Comparison of ENCODE assay signal across 8 cellular contexts in genomic region chr4:141346144-141346543, GRCh38.
A peak's percentile ranks its signal among the peaks of the same experiment; 100 is the strongest.
DNase-seq lines count a peak whose midpoint lies in the region; ATAC-seq and TF ChIP-seq lines count a peak whose summit lies in the region.

No MANE protein-coding gene starts in this region.

- WGBS in body of pancreas, 2 donors = 0 to 3% methylated on average over 1 of the region's 1 CpG
- 0 to 2% (median 0%) methylated on average over 1 of the region's 1 CpG for WGBS in ovary, 3 donors

- DNase-seq in AG08395 (ENCODE audit: low spot score) (peak; percentile 77), NCI-H146 treated with DMSO at 0.1 percent for 48 hours (lab: John Stamatoyannopoulos, UW; ENCODE audit: unreplicated experiment) (peak; percentile 12), body of pancreas (peak in 3 of 4 donors; percentile 43 to 57 (median 50)), kidney epithelial cell (ENCODE audit: low read depth) (no peak), ovary (no peak)
- DNase-seq in activated naive CD4-positive, alpha-beta T cell treated with Interleukin-2 at 50 U/mL for 16 hours = no peak

- no peak for TF ChIP-seq EP300 in ovary (IDR thresholded peaks at IDR 0.05)

- TF ChIP-seq CTCF in body of pancreas (IDR thresholded peaks at IDR 0.05) (peak; percentile 11 to 80 (median 59)), kidney epithelial cell (IDR thresholded peaks at IDR 0.05; ENCODE audit: insufficient read depth, low read length, poor library complexity, severe bottlenecking) (peak; percentile 48), ovary (IDR thresholded peaks at IDR 0.05) (no peak)

- H3K36me3 ChIP-seq in body of pancreas (replicated peaks in 1 of 2; ENCODE audit: insufficient read depth in 1 of 2, low read depth in 2 of 2) = no peaks in the 10 kb centered on the region
- no peaks in the 10 kb centered on the region for H3K36me3 ChIP-seq in kidney epithelial cell (ENCODE audit: control insufficient read depth, insufficient read depth, low read length)
- no peaks in the 10 kb centered on the region for H3K36me3 ChIP-seq in ovary

- H3K9me3 ChIP-seq in body of pancreas (no peaks in the 10 kb centered on the region), ovary (no peaks in the 10 kb centered on the region)

- H3K27me3 ChIP-seq in body of pancreas = no peaks in the 10 kb centered on the region
- no peaks in the 10 kb centered on the region for H3K27me3 ChIP-seq in kidney epithelial cell (ENCODE audit: control insufficient read depth, insufficient read depth, low read length)
- H3K27me3 ChIP-seq in ovary = no peaks in the 10 kb centered on the region

- H3K4me1 ChIP-seq in body of pancreas (peaks cover 15% of the 10 kb centered on the region), ovary (ENCODE audit: insufficient read depth) (no peaks in the 10 kb centered on the region)

- ATAC-seq in GM18909 (IDR thresholded peaks at IDR 0.05; ENCODE audit: poor library complexity, unreplicated experiment) (peak; percentile 42), body of pancreas (peak; percentile 64), GM18861 (IDR thresholded peaks at IDR 0.05; ENCODE audit: unreplicated experiment) (no peak)

- H3K27ac ChIP-seq in body of pancreas (no peak overlapping the region), ovary (no peak overlapping the region)

- intact Hi-C loops in body of pancreas (cut with DNase I) (no loop called here), ovary (cut with DNase I) (no loop called here)

- TF ChIP-seq POLR2A in body of pancreas (IDR thresholded peaks at IDR 0.05) = no peak
- no peak for TF ChIP-seq POLR2A in ovary (IDR thresholded peaks at IDR 0.05)

- H3K4me3 ChIP-seq in body of pancreas (no peak overlapping the region), kidney epithelial cell (ENCODE audit: low read depth, low read length) (no peak overlapping the region), ovary (no peak overlapping the region)

Comparison
In these comparisons a context has a peak if more than half of its experiments do, and no peak if none do; other contexts are left out.
1. DNase-seq: peak in AG08395 (single experiment), NCI-H146 treated with DMSO at 0.1 percent for 48 hours (single experiment) and body of pancreas (3 of 4); none in kidney epithelial cell (single experiment), activated naive CD4-positive, alpha-beta T cell treated with Interleukin-2 at 50 U/mL for 16 hours (single experiment) and ovary (0 of 5).
2. CTCF ChIP-seq: peak in body of pancreas (7 of 7) and kidney epithelial cell (single experiment); none in ovary (0 of 3).